In the genomic region with DNA sequence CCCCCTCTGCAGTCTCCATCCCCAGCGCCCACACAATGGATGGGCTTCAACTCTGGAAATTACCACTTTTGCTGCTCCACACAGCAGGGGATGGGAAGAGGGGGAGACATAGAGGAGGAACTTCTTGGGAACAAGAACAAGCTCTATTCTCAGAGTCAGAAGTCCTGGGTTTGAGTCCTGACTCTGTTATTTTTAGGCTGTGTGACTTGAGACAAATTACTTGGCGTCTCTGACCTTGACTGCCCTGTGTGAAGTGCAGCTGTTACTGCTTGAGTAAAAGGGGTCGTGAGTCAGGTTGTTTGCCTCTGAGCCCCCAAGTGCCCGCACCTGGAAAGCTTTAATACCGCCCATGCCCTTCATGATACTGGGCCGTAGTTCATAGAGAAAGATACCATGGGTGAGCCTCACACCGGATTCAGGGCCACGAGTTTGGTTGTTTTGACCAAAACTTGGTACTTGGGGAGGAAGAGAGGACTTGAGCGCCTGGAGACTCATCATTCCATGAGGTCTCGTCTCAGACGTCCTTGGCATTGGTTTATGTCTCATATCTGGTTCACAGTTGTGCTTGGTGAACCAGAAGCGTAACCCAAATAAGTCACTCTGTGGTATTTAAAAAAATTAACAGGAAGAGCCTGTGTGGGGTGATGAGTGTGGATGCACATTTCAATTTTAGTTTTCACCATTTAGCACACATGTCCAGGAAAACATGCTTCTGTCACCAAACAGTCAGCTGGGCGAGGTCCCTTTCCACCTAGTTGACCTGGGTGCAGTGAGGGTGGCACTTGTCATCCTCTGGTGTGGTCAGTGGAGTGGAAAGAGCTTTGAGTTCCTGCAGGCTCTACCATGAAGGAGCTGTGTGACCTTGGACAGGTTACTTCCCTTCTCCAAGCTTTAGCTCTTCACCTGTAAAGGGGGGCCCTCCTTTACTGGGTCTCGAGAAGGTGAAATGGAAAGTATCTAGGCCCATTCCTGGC, we compare ENCODE assay signal across 23 cellular contexts.
DNase-seq lines count a peak whose midpoint lies in the region; ATAC-seq, FAIRE-seq and TF ChIP-seq lines count a peak whose summit lies in the region.
"Had no signal": no experiment of that assay in that cellular context is flagged by ENCODE, and none has a peak within 500 bp of the region (broad histone marks: within the 10 kb centered on the region; RNA-seq: fewer than 3 reads in every experiment).

No MANE protein-coding gene starts in this region.

- CTCF ChIA-PET in K562 (lab: Yijun Ruan, JAX; ENCODE audit: low intra/inter-chr PET ratio): no interaction called here

- no peak overlapping the region for H4K8ac ChIP-seq in mesenchymal stem cell (ENCODE audit: low read length)
- no peak overlapping the region for H4K8ac ChIP-seq in neuronal stem cell (ENCODE audit: low read depth, low read length)

- 63% methylated on average over 14 of the region's 14 CpGs for whole genome bisulfite sequencing in K562 (ENCODE audit: insufficient coverage, low coverage, missing lambda C conversion rate)
- WGBS in mesenchymal stem cell: 95% methylated on average over 13 of the region's 14 CpGs
- 80 to 89% methylated on average over 14 of the region's 14 CpGs for WGBS in thyroid gland, 2 donors
- no CpG with 5 or more reads among the region's 14 CpGs for WGBS in neuronal stem cell (ENCODE audit: extremely low coverage in 2 of 2, insufficient read length in 2 of 2, insufficient replicate concordance in 1 of 2), 2 donors

- H2BK12ac ChIP-seq in mesenchymal stem cell (ENCODE audit: low read length in 2 of 2) (no peak overlapping the region), neuronal stem cell (ENCODE audit: low read length) (no peak overlapping the region)

- ATAC-seq in K562: no peak

- intact Hi-C loops in K562 (cut with micrococcal nuclease) (no loop called here), thyroid gland (cut with DNase I) (no loop called here)

- no peaks in the 10 kb centered on the region for H3K79me2 ChIP-seq in K562 (ENCODE audit: control insufficient read depth, insufficient read depth, low read length)

- no peaks in the 10 kb centered on the region for H3K9me3 ChIP-seq in K562 (replicated peaks; ENCODE audit: control insufficient read depth, insufficient read depth, low read depth, low read length)
- H3K9me3 ChIP-seq in mesenchymal stem cell (ENCODE audit: control insufficient read depth, low read length): no peaks in the 10 kb centered on the region
- H3K9me3 ChIP-seq in thyroid gland: no peaks in the 10 kb centered on the region
- no peaks in the 10 kb centered on the region for H3K9me3 ChIP-seq in neuronal stem cell (replicated peaks in 1 of 2; ENCODE audit: control insufficient read depth in 2 of 2, insufficient read depth in 1 of 2, low read depth in 1 of 2, low read length in 2 of 2)
- H3K9me3 ChIP-seq: Caco-2 had no signal

- BruUV-seq in K562 (replicated peaks; lab: Mats Ljungman, UMichigan): no TSS peak

- H3K27me3 ChIP-seq in H7 (ENCODE audit: control insufficient read depth, insufficient read depth, low read length) (no peaks in the 10 kb centered on the region), K562 (ENCODE audit: control insufficient read depth in 2 of 2, insufficient read depth in 2 of 2, low read length in 2 of 2) (peaks cover 0 to 3% of the 10 kb centered on the region in 2 experiments; a peak in 1 of 5 replicates), mesenchymal stem cell (ENCODE audit: control insufficient read depth in 1 of 2, insufficient read depth in 1 of 2, low read length in 2 of 2) (no peaks in the 10 kb centered on the region), thyroid gland (no peaks in the 10 kb centered on the region), neuronal stem cell (ENCODE audit: control insufficient read depth in 3 of 3, insufficient read depth in 3 of 3, low read depth in 1 of 3, low read length in 3 of 3) (no peaks in the 10 kb centered on the region)

- H3K23ac ChIP-seq in mesenchymal stem cell (ENCODE audit: low read length in 2 of 2): no peak overlapping the region
- no peak overlapping the region for H3K23ac ChIP-seq in neuronal stem cell (ENCODE audit: low read depth, low read length, poor library complexity)

- POLR2A ChIA-PET in K562 (lab: Yijun Ruan, JAX): interaction anchor here (0.5 to 1.1 kb wide), 7 partner anchors 8 to 914 kb away, joined by 3 to 5 read pairs (median 3); a partner anchor contains a TSS

- H2BK15ac ChIP-seq in mesenchymal stem cell (ENCODE audit: low read depth, poor library complexity, severe bottlenecking): no peak overlapping the region
- H2BK15ac ChIP-seq in neuronal stem cell (ENCODE audit: low read length): no peak overlapping the region

- TF ChIP-seq CTCF in K562 (IDR thresholded peaks at IDR 0.05 in 2 of 3, conservative IDR thresholded peaks at IDR 0.05 in 1 of 3; ENCODE audit: insufficient read depth in 2 of 3, low read depth in 1 of 3, low read length in 3 of 3): no peak
- no peak for TF ChIP-seq CTCF in thyroid gland (IDR thresholded peaks at IDR 0.05)

- H2AFZ ChIP-seq in K562 (ENCODE audit: low read depth, low read length): peak overlapping the region; percentile 88
- H2AFZ ChIP-seq in mesenchymal stem cell (ENCODE audit: low read depth, low read length): no peak overlapping the region
- H2AFZ ChIP-seq in neuronal stem cell (ENCODE audit: low read length): no peak overlapping the region
- H2AFZ ChIP-seq: PC-9 had no signal

- H3K4me2 ChIP-seq in K562 (ENCODE audit: insufficient read depth, low read length) (peak overlapping the region; percentile 78), mesenchymal stem cell (ENCODE audit: low read length, poor library complexity, severe bottlenecking) (no peak overlapping the region), neuronal stem cell (ENCODE audit: insufficient read depth, low read length, poor library complexity, severe bottlenecking) (no peak overlapping the region)
- H3K4me2 ChIP-seq: PC-9 had no signal

- H3K14ac ChIP-seq in mesenchymal stem cell (ENCODE audit: low read length in 2 of 2) (no peak overlapping the region), neuronal stem cell (ENCODE audit: low read length) (no peak overlapping the region)

- peak overlapping the region; percentile 5 for H2AK5ac ChIP-seq in mesenchymal stem cell (ENCODE audit: low read length, severe bottlenecking)
- H2AK5ac ChIP-seq in neuronal stem cell (ENCODE audit: low read depth, low read length): no peak overlapping the region

- no peak for TF ChIP-seq POLR2A in K562 (conservative IDR thresholded peaks at IDR 0.05)
- TF ChIP-seq POLR2A in thyroid gland (IDR thresholded peaks at IDR 0.05): no peak

- DNase-seq in H7 (peak; percentile 4), K562 (ENCODE audit: extremely low read depth in 1 of 4, low spot score in 3 of 4) (no peak), mesenchymal stem cell (no peak), thyroid gland (peak; percentile 64 to 75), neuronal stem cell (ENCODE audit: low spot score) (no peak), HPDE6-E6E7 (ENCODE audit: extremely low spot score) (no peak), DMS79 treated with DMSO at 0.1 percent for 48 hours (lab: John Stamatoyannopoulos, UW) (no peak)
- DNase-seq: Caco-2; CD4-positive, alpha-beta memory T cell; DMS 273 treated with DMSO at 0.1 percent for 48 hours; DND-41; GOT3; KBM-7; NCI-H1092; NCI-H1436; NCI-H187 treated with DMSO at 0.1 percent for 48 hours; NCI-H2227 treated with DMSO at 0.1 percent for 48 hours; NCI-H510A; PC-9; RPMI8226; SHP77 treated with DMSO at 0.1 percent for 48 hours had no signal

- H2BK5ac ChIP-seq in mesenchymal stem cell (ENCODE audit: low read depth, low read length, poor library complexity, severe bottlenecking): no peak overlapping the region
- H2BK5ac ChIP-seq in neuronal stem cell (ENCODE audit: low read length): no peak overlapping the region

- no peak overlapping the region; a peak in 1 of 4 replicates for H3K9ac ChIP-seq in K562 (ENCODE audit: insufficient read depth in 1 of 2, low read depth in 2 of 2, low read length in 2 of 2)
- no peak overlapping the region for H3K9ac ChIP-seq in mesenchymal stem cell (ENCODE audit: low read length)
- H3K9ac ChIP-seq in neuronal stem cell (ENCODE audit: low read depth, low read length, poor library complexity): no peak overlapping the region

- H3K27ac ChIP-seq in K562 (ENCODE audit: extremely low read depth, low read depth, low read length): no peak overlapping the region; the same call in 2 of the 3 replicates
- H3K27ac ChIP-seq in mesenchymal stem cell (ENCODE audit: low read length, poor library complexity, severe bottlenecking): peak overlapping the region; percentile 65
- peak overlapping the region; percentile 36 to 84 (median 64) for H3K27ac ChIP-seq in thyroid gland
- no peak overlapping the region for H3K27ac ChIP-seq in neuronal stem cell (replicated peaks; ENCODE audit: low read length)
- H3K27ac ChIP-seq: PC-9, SK-N-MC had no signal

- no peak for FAIRE-seq in K562 (lab: Jason Lieb, UNC)
- FAIRE-seq: GM12891 had no signal

- H3K4me1 ChIP-seq in K562 (replicated peaks in 1 of 2; ENCODE audit: control insufficient read depth in 2 of 2, insufficient read depth in 2 of 2, low read length in 2 of 2) (peaks cover 6 to 9% of the 10 kb centered on the region in 2 experiments; a peak in 4 of 5 replicates), mesenchymal stem cell (ENCODE audit: control insufficient read depth, insufficient read depth, low read depth, low read length) (peaks cover 16% of the 10 kb centered on the region), thyroid gland (peaks cover 24 to 26% of the 10 kb centered on the region in 2 donors), neuronal stem cell (ENCODE audit: control insufficient read depth in 2 of 2, insufficient read depth in 1 of 2, low read depth in 1 of 2, low read length in 2 of 2) (peaks cover 0 to 4% of the 10 kb centered on the region in 2 donors)
- H3K4me1 ChIP-seq: Caco-2 had no signal

- H3K4me3 ChIP-seq in H7 (ENCODE audit: insufficient read depth, low read depth, low read length) (no peak overlapping the region), K562 (no peak overlapping the region), mesenchymal stem cell (ENCODE audit: insufficient read depth in 1 of 2, low read depth in 1 of 2, low read length in 2 of 2) (no peak overlapping the region), thyroid gland (replicated peaks in 1 of 3) (no peak overlapping the region), neuronal stem cell (ENCODE audit: low read length in 2 of 2) (no peak overlapping the region)
- H3K4me3 ChIP-seq: PC-9, SK-N-MC had no signal

- no peak overlapping the region for H2BK120ac ChIP-seq in mesenchymal stem cell (ENCODE audit: low read depth, low read length)
- no peak overlapping the region for H2BK120ac ChIP-seq in neuronal stem cell (ENCODE audit: low read depth, low read length)

- H3K79me1 ChIP-seq in mesenchymal stem cell (replicated peaks; ENCODE audit: low read length, poor library complexity, severe bottlenecking): no peaks in the 10 kb centered on the region
- H3K79me1 ChIP-seq in neuronal stem cell (ENCODE audit: low read depth, low read length): no peaks in the 10 kb centered on the region

- no peaks in the 10 kb centered on the region for H4K20me1 ChIP-seq in K562 (replicated peaks; ENCODE audit: control insufficient read depth, insufficient read depth, low read length)

- H4K91ac ChIP-seq in mesenchymal stem cell (ENCODE audit: low read length) (no peak overlapping the region), neuronal stem cell (ENCODE audit: low read depth, low read length, poor library complexity) (no peak overlapping the region)

- no peaks in the 10 kb centered on the region for H3K36me3 ChIP-seq in H7 (replicated peaks; ENCODE audit: control insufficient read depth, insufficient read depth, low read length)
- H3K36me3 ChIP-seq in K562 (ENCODE audit: control insufficient read depth, insufficient read depth, low read length): no peaks in the 10 kb centered on the region
- H3K36me3 ChIP-seq in mesenchymal stem cell (ENCODE audit: control insufficient read depth in 1 of 2, insufficient read depth in 2 of 2, low read depth in 1 of 2, low read length in 2 of 2): no peaks in the 10 kb centered on the region
- H3K36me3 ChIP-seq in thyroid gland: no peaks in the 10 kb centered on the region
- no peaks in the 10 kb centered on the region for H3K36me3 ChIP-seq in neuronal stem cell (replicated peaks in 1 of 2; ENCODE audit: control insufficient read depth in 2 of 2, insufficient read depth in 2 of 2, low read length in 2 of 2)

- in situ Hi-C loops in K562 (cut with MboI): no loop called here

- H3K18ac ChIP-seq in mesenchymal stem cell (ENCODE audit: low read depth in 1 of 2, low read length in 2 of 2) (no peak overlapping the region), neuronal stem cell (ENCODE audit: low read length) (no peak overlapping the region)

- H3K9me1 ChIP-seq in K562 (ENCODE audit: control insufficient read depth, insufficient read depth, low read length): no peaks in the 10 kb centered on the region

- H3K4ac ChIP-seq in mesenchymal stem cell (ENCODE audit: low read depth in 1 of 2, low read length in 2 of 2) (no peak overlapping the region), neuronal stem cell (ENCODE audit: low read length) (no peak overlapping the region)

- TF ChIP-seq RAD21 in K562 (CRISPR knock-in tag; conservative IDR thresholded peaks at IDR 0.05 in 1 of 2, IDR thresholded peaks at IDR 0.05 in 1 of 2): no peak

- no peak for TF ChIP-seq EP300 in K562 (IDR thresholded peaks at IDR 0.05; ENCODE audit: low read length)

Comparison
In these comparisons a context has a peak if more than half of its experiments do, and no peak if none do; other contexts are left out.
1. DNase-seq: peak in H7 (single experiment) and thyroid gland (2 of 2); none in K562 (0 of 4), mesenchymal stem cell (single experiment), neuronal stem cell (single experiment), HPDE6-E6E7 (single experiment) and DMS79 treated with DMSO at 0.1 percent for 48 hours (single experiment).
2. H3K27ac ChIP-seq: peak in mesenchymal stem cell (single experiment) and thyroid gland (3 of 3); none in K562 (single experiment) and neuronal stem cell (single experiment).